ENCODE assay signal across 1 cellular context in the genomic region with DNA sequence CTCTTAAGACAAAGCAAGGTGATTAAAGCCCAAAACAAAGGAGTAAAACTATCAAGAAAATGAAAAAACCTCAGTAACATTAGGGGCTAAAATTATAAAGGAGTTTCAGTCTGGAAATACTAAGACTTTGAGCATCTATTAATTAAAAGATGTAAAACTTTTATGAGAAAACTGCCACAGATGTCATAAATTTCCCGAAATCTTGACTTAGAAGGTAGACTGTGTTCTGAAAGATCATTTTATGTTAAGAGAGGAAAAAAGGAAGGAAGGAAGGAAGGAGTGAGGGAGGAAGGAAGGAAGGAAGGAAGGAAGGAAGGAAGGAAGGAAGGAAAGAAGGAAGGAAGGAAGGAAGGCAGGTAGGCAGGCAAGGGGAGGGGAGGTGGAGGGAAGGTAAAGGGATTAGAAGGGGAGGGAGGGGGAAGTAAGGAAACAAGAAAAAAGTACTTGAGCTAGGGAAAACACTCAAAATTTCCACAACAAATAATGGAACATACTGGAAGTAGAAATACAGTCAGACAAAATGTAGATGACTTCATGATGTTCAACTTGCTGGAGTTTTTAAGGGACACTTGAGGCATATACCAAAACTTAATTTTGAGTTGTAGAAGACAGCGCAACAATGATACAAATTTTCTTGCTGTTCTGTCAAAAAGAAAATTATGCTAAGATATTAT.
TF ChIP-seq lines count a peak whose summit lies in the region.

No MANE protein-coding gene starts in this region.

TF ChIP-seq in IMR-90, 13 proteins besides CTCF, POLR2A, EP300 and RAD21:
- TF ChIP-seq CHD1 (IDR thresholded peaks at IDR 0.05; ENCODE audit: low read depth, low read length): no peak
- no peak for TF ChIP-seq MAZ (IDR thresholded peaks at IDR 0.05; ENCODE audit: borderline replicate concordance, low read depth, low read length)
- TF ChIP-seq NFE2L2 (IDR thresholded peaks at IDR 0.05; ENCODE audit: low read depth, low read length): no peak
- TF ChIP-seq MAFK (IDR thresholded peaks at IDR 0.05; ENCODE audit: low read depth, low read length): no peak
- TF ChIP-seq SMC3 (IDR thresholded peaks at IDR 0.05; ENCODE audit: low read depth, low read length): no peak
- TF ChIP-seq, protein P1, sequence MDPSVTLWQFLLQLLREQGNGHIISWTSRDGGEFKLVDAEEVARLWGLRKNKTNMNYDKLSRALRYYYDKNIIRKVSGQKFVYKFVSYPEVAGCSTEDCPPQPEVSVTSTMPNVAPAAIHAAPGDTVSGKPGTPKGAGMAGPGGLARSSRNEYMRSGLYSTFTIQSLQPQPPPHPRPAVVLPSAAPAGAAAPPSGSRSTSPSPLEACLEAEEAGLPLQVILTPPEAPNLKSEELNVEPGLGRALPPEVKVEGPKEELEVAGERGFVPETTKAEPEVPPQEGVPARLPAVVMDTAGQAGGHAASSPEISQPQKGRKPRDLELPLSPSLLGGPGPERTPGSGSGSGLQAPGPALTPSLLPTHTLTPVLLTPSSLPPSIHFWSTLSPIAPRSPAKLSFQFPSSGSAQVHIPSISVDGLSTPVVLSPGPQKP (IDR thresholded peaks at IDR 0.05; ENCODE audit: borderline replicate concordance, low read depth, low read length): no peak
- no peak for TF ChIP-seq CEBPB (IDR thresholded peaks at IDR 0.05; ENCODE audit: low read depth, low read length)
